In the genomic region with DNA sequence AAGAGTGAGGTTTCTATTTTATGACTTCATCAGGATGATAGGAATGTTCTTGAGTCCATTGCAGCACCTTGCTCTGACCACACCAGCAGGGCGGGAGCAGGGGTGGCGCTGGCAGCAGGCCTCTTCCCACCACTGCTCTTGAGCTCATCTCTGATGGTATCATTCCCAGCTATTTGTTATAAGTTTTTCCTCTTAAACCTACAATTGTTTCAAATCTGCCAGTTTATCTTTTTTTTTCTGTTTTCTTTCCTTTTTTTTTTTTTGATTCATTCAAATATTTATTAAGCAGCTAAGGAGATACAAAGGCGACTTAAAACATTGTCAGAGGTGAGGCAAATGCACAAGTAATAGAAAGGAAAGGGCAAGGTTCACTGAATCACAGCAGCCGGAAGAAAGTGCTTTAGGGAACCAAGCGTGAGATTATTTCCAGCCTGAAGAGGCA, we compare ENCODE assay signal across 16 cellular contexts. TPM values are rescaled to one million over a fixed set of nuclear protein-coding genes. Genes with fewer than 3 reads are reported as not detected.
DNase-seq lines count a peak whose midpoint lies in the region; ATAC-seq and TF ChIP-seq lines count a peak whose summit lies in the region.
"Had no signal": no experiment of that assay in that cellular context is flagged by ENCODE, and none has a peak within 500 bp of the region (broad histone marks: within the 10 kb centered on the region; RNA-seq: fewer than 3 reads in every experiment).

No MANE protein-coding gene starts in this region.

- H3K9me3 ChIP-seq in RWPE2 (ENCODE audit: severe bottlenecking) (no peaks in the 10 kb centered on the region), upper lobe of left lung (no peaks in the 10 kb centered on the region), MM.1S (replicated peaks; ENCODE audit: insufficient read depth, low read length) (no peaks in the 10 kb centered on the region)
- H3K9me3 ChIP-seq: SJCRH30, thoracic aorta had no signal

- no peaks in the 10 kb centered on the region for H3K36me3 ChIP-seq in RWPE2 (ENCODE audit: low read depth)
- no peaks in the 10 kb centered on the region for H3K36me3 ChIP-seq in upper lobe of left lung
- no peaks in the 10 kb centered on the region for H3K36me3 ChIP-seq in brain microvascular endothelial cell (replicated peaks)
- H3K36me3 ChIP-seq in MM.1S (replicated peaks; ENCODE audit: insufficient read depth, low read length): no peaks in the 10 kb centered on the region
- H3K36me3 ChIP-seq: SJCRH30, thoracic aorta had no signal

- WGBS in upper lobe of left lung, 2 donors: 69 to 71% methylated on average over 5 of the region's 5 CpGs

- ATAC-seq in RWPE2 (ENCODE audit: low read depth) (peak; percentile 82), upper lobe of left lung (ENCODE audit: low FRiP score in 2 of 2) (peak; percentile 51 to 85)

- TF ChIP-seq POLR2A in upper lobe of left lung (IDR thresholded peaks at IDR 0.05): no peak

- H3K79me2 ChIP-seq in MM.1S (ENCODE audit: low read length): no peaks in the 10 kb centered on the region

- H3F3A ChIP-seq in MM.1S (ENCODE audit: insufficient read depth, low read length): no peaks in the 10 kb centered on the region

- in situ Hi-C loops in brain microvascular endothelial cell (cut with HindIII; ENCODE audit: low pct_ligation_motif_present, low sequenced_read_pairs): no loop called here

- no peak for TF ChIP-seq EP300 in upper lobe of left lung (IDR thresholded peaks at IDR 0.05)

- no peak overlapping the region for H3K4me2 ChIP-seq in MM.1S (ENCODE audit: low read depth, low read length)

- H3K27me3 ChIP-seq in RWPE2 (ENCODE audit: insufficient read depth, poor library complexity, severe bottlenecking): no peaks in the 10 kb centered on the region
- no peaks in the 10 kb centered on the region for H3K27me3 ChIP-seq in upper lobe of left lung
- H3K27me3 ChIP-seq in brain microvascular endothelial cell (replicated peaks): no peaks in the 10 kb centered on the region
- H3K27me3 ChIP-seq in MM.1S (replicated peaks; ENCODE audit: insufficient read depth, low read length): no peaks in the 10 kb centered on the region
- H3K27me3 ChIP-seq: SJCRH30 had no signal

- no peak overlapping the region for H2AFZ ChIP-seq in MM.1S (ENCODE audit: low read length)

- H3K4me1 ChIP-seq in RWPE2 (ENCODE audit: insufficient read depth, poor library complexity, severe bottlenecking) (peaks cover 15% of the 10 kb centered on the region), upper lobe of left lung (no peaks in the 10 kb centered on the region), MM.1S (ENCODE audit: low read length) (no peaks in the 10 kb centered on the region)

- no peaks in the 10 kb centered on the region for H4K20me1 ChIP-seq in MM.1S (ENCODE audit: insufficient read depth, low read length)

- no peak overlapping the region for H3K9ac ChIP-seq in MM.1S (ENCODE audit: low read length)

- TF ChIP-seq CTCF in RWPE2 (IDR thresholded peaks at IDR 0.05; ENCODE audit: poor library complexity, severe bottlenecking) (no peak), upper lobe of left lung (IDR thresholded peaks at IDR 0.05) (no peak), brain microvascular endothelial cell (IDR thresholded peaks at IDR 0.05; ENCODE audit: low read depth, low read length, missing control alignments) (no peak), MM.1S (IDR thresholded peaks at IDR 0.05; ENCODE audit: low read length) (no peak)

- H3K27ac ChIP-seq in RWPE2 (ENCODE audit: poor library complexity, severe bottlenecking): peak overlapping the region; percentile 13
- peak overlapping the region in 2 of 4 donors; percentile 44 to 67 for H3K27ac ChIP-seq in upper lobe of left lung
- H3K27ac ChIP-seq in brain microvascular endothelial cell: no peak overlapping the region
- no peak overlapping the region for H3K27ac ChIP-seq in MM.1S (ENCODE audit: low read length)
- H3K27ac ChIP-seq: SJCRH30, thoracic aorta had no signal

- DNase-seq in NCI-H1417 (lab: John Stamatoyannopoulos, UW): peak in 2 of 3 experiments; percentile 49 to 70
- DNase-seq in NCI-H1417 treated with DMSO at 0.1 percent for 48 hours (lab: John Stamatoyannopoulos, UW): no peak
- no peak for DNase-seq in RWPE2 (ENCODE audit: low spot score)
- peak; percentile 70 for DNase-seq in left kidney (ENCODE audit: low read depth, low spot score)
- DNase-seq in upper lobe of left lung: peak; percentile 71 to 74
- DNase-seq in brain microvascular endothelial cell: no peak
- DNase-seq in MM.1S: no peak
- no peak for DNase-seq in inferior parietal cortex (ENCODE audit: extremely low spot score)
- DNase-seq: activated naive CD8-positive, alpha-beta T cell treated with anti-CD3 and anti-CD28 coated beads for 36 hours; DMS79; immature natural killer cell; MV-4-11; NCI-H82; nucleus accumbens had no signal

- no peaks in the 10 kb centered on the region for H3K9me2 ChIP-seq in MM.1S (replicated peaks; ENCODE audit: insufficient read depth, low read length)

- H3K4me3 ChIP-seq in RWPE2 (ENCODE audit: severe bottlenecking): no peak overlapping the region
- H3K4me3 ChIP-seq in upper lobe of left lung: no peak overlapping the region
- H3K4me3 ChIP-seq in brain microvascular endothelial cell (ENCODE audit: low read depth, low read length): no peak overlapping the region
- no peak overlapping the region for H3K4me3 ChIP-seq in MM.1S (ENCODE audit: low read length)
- H3K4me3 ChIP-seq: SJCRH30, thoracic aorta had no signal

RNA-seq across cellular contexts. Expression of gene NIFK, which starts 28.7 kb away (rescaled TPM):
- total RNA-seq in upper lobe of left lung: 10 to 100 TPM; 10.8 to 57.6 (median 27.4) TPM

RNA-seq across cellular contexts. Expression of gene TSN, which starts 47.5 kb away (rescaled TPM):
- total RNA-seq in upper lobe of left lung: 10 to 100 TPM in 5 of 6 donors, 1 to 10 TPM in 1; 8.3 to 52.8 (median 40.0) TPM

RNA-seq across cellular contexts. Expression of gene CLASP1, which starts 58.7 kb away (rescaled TPM):
- 10 to 100 TPM; 36.3 to 95.3 (median 46.8) TPM for total RNA-seq in upper lobe of left lung

Comparison
In these comparisons a context has a peak if more than half of its experiments do, and no peak if none do; other contexts are left out.
1. DNase-seq: peak in NCI-H1417 (2 of 3), left kidney (single experiment) and upper lobe of left lung (2 of 2); none in NCI-H1417 treated with DMSO at 0.1 percent for 48 hours (single experiment), RWPE2 (single experiment), brain microvascular endothelial cell (single experiment), MM.1S (single experiment) and inferior parietal cortex (single experiment).